ENCODE assay signal across 9 cellular contexts in genomic region chrX:15564981-15565579, GRCh38. TPM values are rescaled to one million over a fixed set of nuclear protein-coding genes. Genes with fewer than 3 reads are reported as not detected.
DNase-seq lines count a peak whose midpoint lies in the region; ATAC-seq and TF ChIP-seq lines count a peak whose summit lies in the region.
"Had no signal": no experiment of that assay in that cellular context is flagged by ENCODE, and none has a peak within 500 bp of the region (broad histone marks: within the 10 kb centered on the region; RNA-seq: fewer than 3 reads in every experiment).

No MANE protein-coding gene starts in this region.

- TF ChIP-seq CTCF in GM06990 (IDR thresholded peaks at IDR 0.05; ENCODE audit: insufficient read depth, low read length, poor library complexity, severe bottlenecking) (peak; percentile 71), HFFc6 (IDR thresholded peaks at IDR 0.05) (peak; percentile 62; the same call in 1 of the 2 replicates), nephron (IDR thresholded peaks at IDR 0.05; ENCODE audit: unreplicated experiment in 3 of 3) (peak; percentile 57 to 66 (median 65))

- H3K36me3 Mint-ChIP-seq in HFFc6 (ENCODE audit: low read depth), result no peaks in the 10 kb centered on the region
- H3K36me3 Mint-ChIP-seq in activated CD4-positive, alpha-beta T cell treated with anti-CD3 and anti-CD28 coated beads, Interleukin-2, amount 10 ng/mL, durations not matched to agents 24 days and 14 days (ENCODE audit: low read depth), result no peaks in the 10 kb centered on the region
- H3K36me3 Mint-ChIP-seq in nephron (ENCODE audit: low read depth), result no peaks in the 10 kb centered on the region

- intact Hi-C loops in activated CD4-positive, alpha-beta T cell treated with anti-CD3 and anti-CD28 coated beads, Interleukin-2, amount 10 ng/mL, durations not matched to agents 24 days and 14 days (cut with micrococcal nuclease), result loop anchor here (1.0 to 5.0 kb wide), 3 partner anchors 66 to 218 kb away; no protein-coding TSS in a partner anchor

- H3K27me3 Mint-ChIP-seq in HFFc6 (ENCODE audit: insufficient read depth), result peaks cover 12% of the 10 kb centered on the region; the same call in 1 of the 2 replicates
- H3K27me3 Mint-ChIP-seq in activated CD4-positive, alpha-beta T cell treated with anti-CD3 and anti-CD28 coated beads, Interleukin-2, amount 10 ng/mL, durations not matched to agents 24 days and 14 days, result peaks cover 10% of the 10 kb centered on the region
- peaks cover 3% of the 10 kb centered on the region for H3K27me3 Mint-ChIP-seq in nephron (ENCODE audit: low read depth)

- H3K27ac Mint-ChIP-seq in HFFc6 (no peak overlapping the region), nephron (no peak overlapping the region)
- no peak overlapping the region for H3K27ac Mint-ChIP-seq in activated CD4-positive, alpha-beta T cell treated with anti-CD3 and anti-CD28 coated beads, Interleukin-2, amount 10 ng/mL, durations not matched to agents 24 days and 14 days

- H3K4me1 Mint-ChIP-seq in HFFc6 (ENCODE audit: low read depth) (no peaks in the 10 kb centered on the region), nephron (peaks cover 8% of the 10 kb centered on the region)
- H3K4me1 Mint-ChIP-seq in activated CD4-positive, alpha-beta T cell treated with anti-CD3 and anti-CD28 coated beads, Interleukin-2, amount 10 ng/mL, durations not matched to agents 24 days and 14 days, result no peaks in the 10 kb centered on the region

- no peak overlapping the region for H3K4me3 Mint-ChIP-seq in HFFc6
- H3K4me3 Mint-ChIP-seq in activated CD4-positive, alpha-beta T cell treated with anti-CD3 and anti-CD28 coated beads, Interleukin-2, amount 10 ng/mL, durations not matched to agents 24 days and 14 days, result no peak overlapping the region
- no peak overlapping the region for H3K4me3 Mint-ChIP-seq in nephron

- H3K9me3 Mint-ChIP-seq in HFFc6 (no peaks in the 10 kb centered on the region), nephron (no peaks in the 10 kb centered on the region)
- H3K9me3 Mint-ChIP-seq in activated CD4-positive, alpha-beta T cell treated with anti-CD3 and anti-CD28 coated beads, Interleukin-2, amount 10 ng/mL, durations not matched to agents 24 days and 14 days, result no peaks in the 10 kb centered on the region

- H3K4me3 ChIP-seq in GM06990 (replicated peaks; ENCODE audit: low read depth, low read length), result no peak overlapping the region

- no peaks in the 10 kb centered on the region for H3K27me3 ChIP-seq in GM06990 (replicated peaks; ENCODE audit: control insufficient read depth, insufficient read depth, low read length)

- H3K36me3 ChIP-seq in GM06990 (ENCODE audit: control insufficient read depth, insufficient read depth, low read length), result no peaks in the 10 kb centered on the region

- no peak for ATAC-seq in GM21576 (IDR thresholded peaks at IDR 0.05; ENCODE audit: unreplicated experiment)
- no peak for ATAC-seq in HG02642 (IDR thresholded peaks at IDR 0.05; ENCODE audit: poor library complexity, unreplicated experiment)

- DNase-seq in GM06990 (ENCODE audit: extremely low read depth, insufficient read length) (no peak), HFFc6 (peak; percentile 20), NCI-H2196 treated with DMSO at 0.1 percent for 48 hours (lab: John Stamatoyannopoulos, UW; ENCODE audit: unreplicated experiment) (peak; percentile 2), fibroblast of gingiva (ENCODE audit: low read depth) (peak; percentile 59)
- DNase-seq in activated CD4-positive, alpha-beta T cell treated with anti-CD3 and anti-CD28 coated beads, Interleukin-2, amount 10 ng/mL, durations not matched to agents 24 days and 14 days, result peak; percentile 68

RNA-seq across cellular contexts. Expression of gene ACE2, which starts 35.7 kb away (rescaled TPM):
- total RNA-seq in HFFc6 (2021; fragmentation: NEBNext Ultra II Directional; extraction: Animal tissue kit (Norgen Biotek cat#: 25700)), result not detected
- not detected in 2 replicates for total RNA-seq in activated CD4-positive, alpha-beta T cell treated with anti-CD3 and anti-CD28 coated beads, Interleukin-2, amount 10 ng/mL, durations not matched to agents 24 days and 14 days
- total RNA-seq: activated CD8-positive, alpha-beta memory T cell treated with anti-CD3 and anti-CD28 coated beads for 36 hours had no signal
